8 cellular contexts compared by ENCODE assay signal in the genomic region with DNA sequence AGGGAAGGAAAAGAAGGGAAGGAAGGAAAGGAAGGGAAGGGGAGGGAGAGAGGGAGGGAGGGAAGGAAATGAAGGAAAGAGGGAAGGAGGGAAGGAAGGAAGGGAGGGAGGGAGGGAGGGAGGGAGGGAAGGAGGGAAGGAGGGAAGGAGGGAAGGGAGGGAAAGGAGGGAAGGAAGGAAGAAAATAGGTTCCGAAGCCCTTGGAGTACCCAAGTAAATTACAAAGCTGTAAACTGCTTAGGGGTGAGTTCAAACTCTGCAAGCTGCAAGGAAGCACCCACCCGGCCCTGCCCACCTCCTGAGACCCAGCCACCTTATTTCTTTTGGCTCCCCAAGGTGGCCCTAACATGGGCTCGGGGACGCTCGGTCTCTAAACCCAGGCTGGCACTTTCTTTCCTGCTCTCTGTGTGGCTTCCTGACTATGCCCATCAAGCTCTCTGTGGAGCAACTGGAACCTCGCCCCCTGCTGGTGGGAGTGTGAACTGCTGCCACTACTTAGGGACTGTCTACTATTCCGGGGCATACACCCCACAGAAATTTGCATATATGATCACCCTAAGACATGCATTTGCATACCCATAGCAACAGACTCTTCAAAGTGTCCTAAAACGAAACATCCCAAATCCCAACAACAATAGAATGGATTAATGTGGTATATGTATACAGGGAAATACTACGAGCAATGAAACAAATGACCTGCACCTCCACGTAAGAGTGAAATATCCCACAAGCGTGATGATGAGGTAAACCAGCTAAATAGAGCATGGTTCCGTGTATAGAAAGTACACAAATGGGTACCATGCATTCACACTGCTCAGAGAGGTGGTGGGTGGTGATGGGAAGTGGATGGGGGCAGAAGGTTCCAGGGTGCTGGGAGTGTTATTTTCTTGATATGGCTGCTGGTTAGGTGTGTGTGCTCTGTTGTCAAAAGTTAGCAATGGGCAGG.
DNase-seq lines count a peak whose midpoint lies in the region; ATAC-seq and TF ChIP-seq lines count a peak whose summit lies in the region.

No MANE protein-coding gene starts in this region.

- DNase-seq in BE2C (peak; percentile 45), HK-2 (ENCODE audit: unreplicated experiment) (peak; percentile 27), chondrocyte (ENCODE audit: low spot score) (no peak), tibial artery (peak; percentile 22 to 63), NCI-H510A (lab: John Stamatoyannopoulos, UW) (no peak)
- peak; percentile 39 to 74 (median 58) for DNase-seq in activated CD4-positive, CD25-positive, alpha-beta regulatory T cell (lab: John Stamatoyannopoulos, UW)

- H3K9me3 ChIP-seq in BE2C (no peaks in the 10 kb centered on the region), tibial artery (no peaks in the 10 kb centered on the region)

- H3K36me3 Mint-ChIP-seq in chondrocyte (ENCODE audit: low read depth) = no peaks in the 10 kb centered on the region
- H3K36me3 Mint-ChIP-seq in nephron (ENCODE audit: low read depth) = no peaks in the 10 kb centered on the region

- H3K4me3 ChIP-seq in BE2C (ENCODE audit: low read depth, low read length) (no peak overlapping the region), tibial artery (no peak overlapping the region)

- TF ChIP-seq CTCF in BE2C (IDR thresholded peaks at IDR 0.05; ENCODE audit: low read depth, low read length) (peak; percentile 75), chondrocyte (IDR thresholded peaks at IDR 0.05) (peak; percentile 70), nephron (IDR thresholded peaks at IDR 0.05; ENCODE audit: unreplicated experiment in 3 of 3) (peak; percentile 22 to 35 (median 25)), tibial artery (IDR thresholded peaks at IDR 0.05) (peak; percentile 39 to 45)

- H3K27ac Mint-ChIP-seq in chondrocyte (ENCODE audit: unreplicated experiment) = no peak overlapping the region
- H3K27ac Mint-ChIP-seq in nephron = no peak overlapping the region

- H3K27ac ChIP-seq in tibial artery = no peak overlapping the region

- ATAC-seq in GM19043 (IDR thresholded peaks at IDR 0.05; ENCODE audit: low read depth, unreplicated experiment) = peak; percentile 64

- H3K4me1 ChIP-seq in BE2C = no peaks in the 10 kb centered on the region
- H3K4me1 ChIP-seq in tibial artery = peaks cover 0 to 16% (median 0%) of the 10 kb centered on the region in 4 donors

- H3K27me3 ChIP-seq in BE2C (no peaks in the 10 kb centered on the region), tibial artery (no peaks in the 10 kb centered on the region)

- peaks cover 4% of the 10 kb centered on the region for H3K4me1 Mint-ChIP-seq in chondrocyte (ENCODE audit: low read depth)
- peaks cover 12% of the 10 kb centered on the region for H3K4me1 Mint-ChIP-seq in nephron

- H3K36me3 ChIP-seq in BE2C (no peaks in the 10 kb centered on the region), tibial artery (no peaks in the 10 kb centered on the region)

- H3K4me3 Mint-ChIP-seq in chondrocyte (ENCODE audit: unreplicated experiment) (no peak overlapping the region), nephron (no peak overlapping the region)

- peaks cover 11% of the 10 kb centered on the region for H3K9me3 Mint-ChIP-seq in chondrocyte (ENCODE audit: low read depth)
- H3K9me3 Mint-ChIP-seq in nephron = peaks cover 8% of the 10 kb centered on the region

- intact Hi-C loops in tibial artery (cut with DNase I; ENCODE audit: low total_unique reads) = no loop called here

- H3K27me3 Mint-ChIP-seq in chondrocyte (ENCODE audit: low read depth) (no peaks in the 10 kb centered on the region), nephron (ENCODE audit: low read depth) (peaks cover 3% of the 10 kb centered on the region)

Comparison
In these comparisons a context has a peak if more than half of its experiments do, and no peak if none do; other contexts are left out.
1. DNase-seq: peak in BE2C (single experiment), HK-2 (single experiment), activated CD4-positive, CD25-positive, alpha-beta regulatory T cell (4 of 4) and tibial artery (2 of 2); none in chondrocyte (single experiment) and NCI-H510A (single experiment).
2. CTCF ChIP-seq: peak in every context shown above with its lines; median percentile 75 in BE2C; 70 in chondrocyte; 42 in tibial artery; 25 in nephron.